In genomic region chr2:70553584-70554337, GRCh38 we compare ENCODE assay signal across 1 cellular context.
TF ChIP-seq lines count a peak whose summit lies in the region.

TSS of gene TGFA (minus strand) at chr2:70553826. CDS start at chr2:70553767, 59 bp downstream.

TF ChIP-seq in HepG2, 621 proteins besides CTCF, POLR2A, EP300 and RAD21 (continued from another document and continues in another):
- no peak for TF ChIP-seq RBM39 (IDR thresholded peaks at IDR 0.05; ENCODE audit: low read depth, low read length, poor library complexity, severe bottlenecking)
- no peak for TF ChIP-seq HOXD1 (CRISPR knock-in tag; IDR thresholded peaks at IDR 0.05)
- peak in 1 of 2 experiments; percentile 30; a peak in 1 of 4 replicates for TF ChIP-seq REST (IDR thresholded peaks at IDR 0.05; ENCODE audit: borderline replicate concordance in 1 of 2, low read depth in 1 of 2, low read length in 2 of 2)
- TF ChIP-seq ZBTB25 (CRISPR knock-in tag; IDR thresholded peaks at IDR 0.05) = peak; percentile 65; the same call in 1 of the 2 replicates
- TF ChIP-seq CAMTA2 (CRISPR knock-in tag; IDR thresholded peaks at IDR 0.05; ENCODE audit: borderline replicate concordance) = no peak
- TF ChIP-seq ZC3H4 (CRISPR knock-in tag; IDR thresholded peaks at IDR 0.05; ENCODE audit: borderline replicate concordance) = no peak
- peak; percentile 15 for TF ChIP-seq CCAR2 (optimal IDR thresholded peaks at IDR 0.05; ENCODE audit: low read depth, low read length)
- peak; percentile 82 for TF ChIP-seq ZNF329 (CRISPR knock-in tag; IDR thresholded peaks at IDR 0.05; ENCODE audit: low read depth)
- peak; percentile 56; the same call in 1 of the 2 replicates for TF ChIP-seq ZNF761 (CRISPR knock-in tag; conservative IDR thresholded peaks at IDR 0.05)
- peak; percentile 70 for TF ChIP-seq MAZ (IDR thresholded peaks at IDR 0.05; ENCODE audit: borderline replicate concordance, low read depth, low read length)
- TF ChIP-seq MAZ (CRISPR knock-in tag; IDR thresholded peaks at IDR 0.05; ENCODE audit: low read depth) = peak; percentile 87
- TF ChIP-seq ZNF569 (CRISPR knock-in tag; IDR thresholded peaks at IDR 0.05; ENCODE audit: borderline replicate concordance) = no peak
- TF ChIP-seq ZNF83 (CRISPR knock-in tag; IDR thresholded peaks at IDR 0.05; ENCODE audit: borderline replicate concordance) = no peak
- peak; percentile 95 for TF ChIP-seq PATZ1 (CRISPR knock-in tag; IDR thresholded peaks at IDR 0.05)
- peak; percentile 48 for TF ChIP-seq IRX3 (CRISPR knock-in tag; IDR thresholded peaks at IDR 0.05; ENCODE audit: borderline replicate concordance, low read depth)
- no peak for TF ChIP-seq ZSCAN22 (CRISPR knock-in tag; IDR thresholded peaks at IDR 0.05)
- no peak for TF ChIP-seq SRSF9 (IDR thresholded peaks at IDR 0.05; ENCODE audit: borderline replicate concordance, insufficient read depth, low read depth, low read length, poor library complexity, severe bottlenecking)
- no peak for TF ChIP-seq ZBTB3 (CRISPR knock-in tag; IDR thresholded peaks at IDR 0.05; ENCODE audit: borderline replicate concordance, low read depth)
- TF ChIP-seq MLX (CRISPR knock-in tag; IDR thresholded peaks at IDR 0.05) = no peak
- no peak for TF ChIP-seq POLR2AphosphoS2 (IDR thresholded peaks at IDR 0.05; ENCODE audit: low read depth, low read length)
- no peak for TF ChIP-seq BCLAF1 (IDR thresholded peaks at IDR 0.05)
- TF ChIP-seq NFIC (IDR thresholded peaks at IDR 0.05; ENCODE audit: low read length) = no peak
- peak; percentile 94 for TF ChIP-seq NAIF1 (CRISPR knock-in tag; IDR thresholded peaks at IDR 0.05; ENCODE audit: borderline replicate concordance)
- TF ChIP-seq SKI (IDR thresholded peaks at IDR 0.05; ENCODE audit: partially characterized antibody) = peak; percentile 72
- peak; percentile 6; the same call in 1 of the 2 replicates for TF ChIP-seq KDM5A (IDR thresholded peaks at IDR 0.05; ENCODE audit: borderline replicate concordance, low read length)
- no peak for TF ChIP-seq ZNF121 (CRISPR knock-in tag; IDR thresholded peaks at IDR 0.05)
- peak; percentile 46; the same call in 1 of the 2 replicates for TF ChIP-seq ZFY (CRISPR knock-in tag; IDR thresholded peaks at IDR 0.05)
- no peak for TF ChIP-seq ZNF609 (CRISPR knock-in tag; IDR thresholded peaks at IDR 0.05; ENCODE audit: borderline replicate concordance)
- TF ChIP-seq HOXA5 (CRISPR knock-in tag; IDR thresholded peaks at IDR 0.05) = no peak; the same call in 1 of the 2 replicates
- no peak for TF ChIP-seq ZNF577 (CRISPR knock-in tag; IDR thresholded peaks at IDR 0.05; ENCODE audit: borderline replicate concordance, low read depth)
- no peak for TF ChIP-seq ZNF572 (CRISPR knock-in tag; IDR thresholded peaks at IDR 0.05)
- TF ChIP-seq ZFP36L1 (CRISPR knock-in tag; IDR thresholded peaks at IDR 0.05) = no peak
- no peak for TF ChIP-seq ATF7 (IDR thresholded peaks at IDR 0.05)
- no peak for TF ChIP-seq ATF7 (CRISPR knock-in tag; IDR thresholded peaks at IDR 0.05)
- TF ChIP-seq ZNF740 (CRISPR knock-in tag; IDR thresholded peaks at IDR 0.05) = peak; percentile 25; the same call in 1 of the 2 replicates
- no peak for TF ChIP-seq LCORL (IDR thresholded peaks at IDR 0.05)
- TF ChIP-seq LCORL (CRISPR knock-in tag; IDR thresholded peaks at IDR 0.05) = peak; percentile 85
- TF ChIP-seq ZSCAN12 (CRISPR knock-in tag; IDR thresholded peaks at IDR 0.05) = no peak; the same call in 1 of the 2 replicates
- TF ChIP-seq ARID4A (CRISPR knock-in tag; IDR thresholded peaks at IDR 0.05; ENCODE audit: borderline replicate concordance) = peak; percentile 81; the same call in 1 of the 2 replicates
- TF ChIP-seq ZNF33A (CRISPR knock-in tag; IDR thresholded peaks at IDR 0.05; ENCODE audit: borderline replicate concordance) = no peak
- TF ChIP-seq HCFC1 (IDR thresholded peaks at IDR 0.05; ENCODE audit: low read depth, low read length) = no peak
